ENCODE assay signal across 27 cellular contexts in genomic region chr16:26240807-26241206, GRCh38.
"Had no signal": no experiment of that assay in that cellular context is flagged by ENCODE, and none has a peak within 500 bp of the region (broad histone marks: within the 10 kb centered on the region; RNA-seq: fewer than 3 reads in every experiment).

No MANE protein-coding gene starts in this region.

- ATAC-seq: left colon; naive thymus-derived CD8-positive, alpha-beta T cell; pancreas; right cardiac atrium; sciatic nerve; stimulated activated memory B cell treated with anti-CD40 and anti-IgM and Interleukin-4, amounts not matched to agents 10 μg/mL and 1 μg/mL and 100 μg/mL, for 72 hours; stimulated activated naive CD8-positive, alpha-beta T cell treated with anti-CD3 and anti-CD28 coated beads, Interleukin-15, amount 100 ng/mL, for 72 hours had no signal

- H3K9me3 ChIP-seq: pancreas, prostate gland, transverse colon had no signal

- H3K27me3 ChIP-seq: pancreas, transverse colon, upper lobe of left lung had no signal

- FAIRE-seq: islet of Langerhans, kidney, pancreas, urothelium cell line had no signal

- H3K36me3 ChIP-seq: left ventricle myocardium inferior, pancreas, prostate gland, transverse colon, upper lobe of left lung had no signal

- H3K27ac ChIP-seq: left ventricle myocardium inferior, pancreas, prostate gland, skin epidermis, transverse colon, upper lobe of left lung had no signal

- H3K4me1 ChIP-seq: left ventricle myocardium inferior, pancreas, prostate gland, transverse colon, upper lobe of left lung had no signal

- H3K4me3 ChIP-seq: left ventricle myocardium inferior, pancreas, prostate gland, skin epidermis, transverse colon, upper lobe of left lung had no signal

- DNase-seq: hypothalamus; immature natural killer cell; kidney; left colon; left ventricle myocardium inferior; mammary epithelial cell; mesenchymal stem cell; naive thymus-derived CD8-positive, alpha-beta T cell; nucleus accumbens; pancreas; posterior cingulate gyrus; retina; right cardiac atrium; stimulated activated CD4-positive, alpha-beta T cell treated with anti-CD3 and anti-CD28 coated beads, Interleukin-12 subunit alpha, Interleukin-12 subunit beta, amount 100 ng/mL, for 4 hours; stimulated activated CD4-positive, alpha-beta T cell treated with anti-CD3 and anti-CD28 coated beads, Interleukin-4, amount 100 ng/mL, for 4 hours; stimulated activated CD8-positive, alpha-beta memory T cell treated with anti-CD3 and anti-CD28 coated beads, Interleukin-4, amount 100 ng/mL, for 48 hours; stimulated activated naive CD4-positive, alpha-beta T cell treated with Interleukin-2 at 50 U/mL for 16 hours; stimulated activated naive CD8-positive, alpha-beta T cell treated with anti-CD3 and anti-CD28 coated beads, Interleukin-15, amount 100 ng/mL, for 72 hours; substantia nigra; transverse colon had no signal
